27 cellular contexts compared by ENCODE assay signal in the genomic region with DNA sequence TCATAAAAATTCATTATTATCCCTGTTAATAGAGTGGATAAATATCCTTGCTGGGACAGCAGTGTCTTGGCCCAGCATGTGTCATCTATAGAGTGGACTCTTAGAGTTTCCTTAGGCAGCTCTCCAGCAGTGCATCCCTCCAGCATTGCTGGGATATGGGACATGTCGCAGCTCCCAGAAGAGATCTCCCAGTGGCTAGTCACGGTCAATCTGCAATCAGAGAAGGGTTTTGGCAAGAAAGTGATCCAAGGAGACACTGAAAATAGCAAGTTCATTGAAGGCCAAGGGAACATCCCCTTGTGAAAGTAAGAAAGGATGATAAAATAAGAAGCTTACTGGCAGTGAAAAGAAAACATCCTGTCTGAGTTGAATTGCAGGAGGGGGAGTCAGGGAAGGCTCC.
"Had no signal": no experiment of that assay in that cellular context is flagged by ENCODE, and none has a peak within 500 bp of the region (broad histone marks: within the 10 kb centered on the region; RNA-seq: fewer than 3 reads in every experiment).

No MANE protein-coding gene starts in this region.

- H3K9me3 Mint-ChIP-seq: activated naive CD4-positive, alpha-beta T cell treated with anti-CD3 and anti-CD28 coated beads, Interleukin-2, amount 50 U/mL, for 72 hours; activated T-cell treated with anti-CD3 and anti-CD28 coated beads, Interleukin-2, amount 50 U/mL, for 72 hours; central memory CD8-positive, alpha-beta T cell; nephron; stimulated activated memory B cell treated with anti-CD40 and anti-IgM and Interleukin-4, amounts not matched to agents 10 μg/mL and 1 μg/mL and 100 μg/mL, for 72 hours; stimulated activated naive CD8-positive, alpha-beta T cell treated with anti-CD3 and anti-CD28 coated beads, Interleukin-15, amount 100 ng/mL, for 72 hours; type B pancreatic cell had no signal

- H3K27me3 ChIP-seq: breast epithelium, colonic mucosa, left lung, ovary, uterus had no signal

- H3K4me1 Mint-ChIP-seq: central memory CD8-positive, alpha-beta T cell; stimulated activated memory B cell treated with anti-CD40 and anti-IgM and Interleukin-4, amounts not matched to agents 10 μg/mL and 1 μg/mL and 100 μg/mL, for 72 hours; stimulated activated naive CD8-positive, alpha-beta T cell treated with anti-CD3 and anti-CD28 coated beads, Interleukin-15, amount 100 ng/mL, for 72 hours had no signal

- H3K27ac ChIP-seq: breast epithelium, colonic mucosa, left lung, ovary, uterus, VCaP had no signal

- H3K27ac Mint-ChIP-seq: activated naive CD4-positive, alpha-beta T cell treated with anti-CD3 and anti-CD28 coated beads, Interleukin-2, amount 50 U/mL, for 72 hours; activated T-cell treated with anti-CD3 and anti-CD28 coated beads, Interleukin-2, amount 50 U/mL, for 72 hours; progenitor cell of endocrine pancreas; stimulated activated memory B cell treated with anti-CD40 and anti-IgM and Interleukin-4, amounts not matched to agents 10 μg/mL and 1 μg/mL and 100 μg/mL, for 72 hours; stimulated activated naive CD8-positive, alpha-beta T cell treated with anti-CD3 and anti-CD28 coated beads, Interleukin-15, amount 100 ng/mL, for 72 hours; type B pancreatic cell had no signal

- H3K36me3 ChIP-seq: breast epithelium, colonic mucosa, left lung, ovary, uterus had no signal

- H3K9me3 ChIP-seq: breast epithelium, colonic mucosa, left lung, ovary, uterus had no signal

- H3K4me1 ChIP-seq: breast epithelium, colonic mucosa, left lung, uterus had no signal

- H3K4me3 Mint-ChIP-seq: activated T-cell treated with anti-CD3 and anti-CD28 coated beads, Interleukin-2, amount 50 U/mL, for 72 hours; central memory CD8-positive, alpha-beta T cell; nephron; stimulated activated memory B cell treated with anti-CD40 and anti-IgM and Interleukin-4, amounts not matched to agents 10 μg/mL and 1 μg/mL and 100 μg/mL, for 72 hours; stimulated activated naive CD8-positive, alpha-beta T cell treated with anti-CD3 and anti-CD28 coated beads, Interleukin-15, amount 100 ng/mL, for 72 hours; type B pancreatic cell had no signal

- H3K4me3 ChIP-seq: breast epithelium, colonic mucosa, left lung, ovary, uterus had no signal

- ATAC-seq: activated naive CD4-positive, alpha-beta T cell treated with anti-CD3 and anti-CD28 coated beads, Interleukin-2, amount 50 U/mL, for 72 hours; activated T-cell treated with anti-CD3 and anti-CD28 coated beads, Interleukin-2, amount 50 U/mL, for 72 hours; left lung; stimulated activated memory B cell treated with anti-CD40 and anti-IgM and Interleukin-4, amounts not matched to agents 10 μg/mL and 1 μg/mL and 100 μg/mL, for 72 hours; stimulated activated naive CD8-positive, alpha-beta T cell treated with anti-CD3 and anti-CD28 coated beads, Interleukin-15, amount 100 ng/mL, for 72 hours had no signal

- H3K36me3 Mint-ChIP-seq: activated naive CD4-positive, alpha-beta T cell treated with anti-CD3 and anti-CD28 coated beads, Interleukin-2, amount 50 U/mL, for 72 hours; stimulated activated memory B cell treated with anti-CD40 and anti-IgM and Interleukin-4, amounts not matched to agents 10 μg/mL and 1 μg/mL and 100 μg/mL, for 72 hours; type B pancreatic cell had no signal

- DNase-seq: activated CD4-positive, alpha-beta T cell treated with anti-CD3 and anti-CD28 coated beads for 4 hours; activated CD4-positive, alpha-beta T cell treated with anti-CD3 and anti-CD28 coated beads, Interleukin-2, amount 50 U/mL, for 4 hours; activated naive CD4-positive, alpha-beta T cell; activated T-cell treated with anti-CD3 and anti-CD28 coated beads for 4 hours; activated T-cell treated with anti-CD3 and anti-CD28 coated beads, Interleukin-2, amount 50 U/mL, for 72 hours; colonic mucosa; effector CD8-positive, alpha-beta T cell; head of caudate nucleus; kidney glomerular epithelial cell; left lung; mammary epithelial cell; ovary; small intestine; stimulated activated CD4-positive, alpha-beta T cell treated with anti-CD3 and anti-CD28 coated beads, Interleukin-1b, Interleukin-23, amount 100 ng/mL, for 48 hours; stimulated activated CD4-positive, alpha-beta T cell treated with anti-CD3 and anti-CD28 coated beads, Interleukin-4, amount 100 ng/mL, for 4 hours; stimulated activated CD8-positive, alpha-beta memory T cell treated with anti-CD3 and anti-CD28 coated beads, Interleukin-4, amount 100 ng/mL, for 48 hours; stimulated activated naive CD8-positive, alpha-beta T cell treated with anti-CD3 and anti-CD28 coated beads, Interleukin-15, amount 100 ng/mL, for 72 hours; substantia nigra; uterus had no signal
